1 cellular context compared by ENCODE assay signal in genomic region chr9:71243951-71244350, GRCh38.
TF ChIP-seq lines count a peak whose summit lies in the region.

No MANE protein-coding gene starts in this region.

TF ChIP-seq in WTC11, 78 proteins besides CTCF, POLR2A, EP300 and RAD21 (continued from another document):
- no peak for TF ChIP-seq ESRRA (CRISPR knock-in tag; IDR thresholded peaks at IDR 0.05; ENCODE audit: borderline replicate concordance)
- TF ChIP-seq, protein P1, sequence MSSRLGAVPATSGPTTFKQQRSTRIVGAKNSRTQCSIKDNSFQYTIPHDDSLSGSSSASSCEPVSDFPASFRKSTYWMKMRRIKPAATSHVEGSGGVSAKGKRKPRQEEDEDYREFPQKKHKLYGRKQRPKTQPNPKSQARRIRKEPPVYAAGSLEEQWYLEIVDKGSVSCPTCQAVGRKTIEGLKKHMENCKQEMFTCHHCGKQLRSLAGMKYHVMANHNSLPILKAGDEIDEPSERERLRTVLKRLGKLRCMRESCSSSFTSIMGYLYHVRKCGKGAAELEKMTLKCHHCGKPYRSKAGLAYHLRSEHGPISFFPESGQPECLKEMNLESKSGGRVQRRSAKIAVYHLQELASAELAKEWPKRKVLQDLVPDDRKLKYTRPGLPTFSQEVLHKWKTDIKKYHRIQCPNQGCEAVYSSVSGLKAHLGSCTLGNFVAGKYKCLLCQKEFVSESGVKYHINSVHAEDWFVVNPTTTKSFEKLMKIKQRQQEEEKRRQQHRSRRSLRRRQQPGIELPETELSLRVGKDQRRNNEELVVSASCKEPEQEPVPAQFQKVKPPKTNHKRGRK (CRISPR knock-in tag; IDR thresholded peaks at IDR 0.05; ENCODE audit: borderline replicate concordance), result no peak
